ENCODE assay signal across 1 cellular context in the genomic region with DNA sequence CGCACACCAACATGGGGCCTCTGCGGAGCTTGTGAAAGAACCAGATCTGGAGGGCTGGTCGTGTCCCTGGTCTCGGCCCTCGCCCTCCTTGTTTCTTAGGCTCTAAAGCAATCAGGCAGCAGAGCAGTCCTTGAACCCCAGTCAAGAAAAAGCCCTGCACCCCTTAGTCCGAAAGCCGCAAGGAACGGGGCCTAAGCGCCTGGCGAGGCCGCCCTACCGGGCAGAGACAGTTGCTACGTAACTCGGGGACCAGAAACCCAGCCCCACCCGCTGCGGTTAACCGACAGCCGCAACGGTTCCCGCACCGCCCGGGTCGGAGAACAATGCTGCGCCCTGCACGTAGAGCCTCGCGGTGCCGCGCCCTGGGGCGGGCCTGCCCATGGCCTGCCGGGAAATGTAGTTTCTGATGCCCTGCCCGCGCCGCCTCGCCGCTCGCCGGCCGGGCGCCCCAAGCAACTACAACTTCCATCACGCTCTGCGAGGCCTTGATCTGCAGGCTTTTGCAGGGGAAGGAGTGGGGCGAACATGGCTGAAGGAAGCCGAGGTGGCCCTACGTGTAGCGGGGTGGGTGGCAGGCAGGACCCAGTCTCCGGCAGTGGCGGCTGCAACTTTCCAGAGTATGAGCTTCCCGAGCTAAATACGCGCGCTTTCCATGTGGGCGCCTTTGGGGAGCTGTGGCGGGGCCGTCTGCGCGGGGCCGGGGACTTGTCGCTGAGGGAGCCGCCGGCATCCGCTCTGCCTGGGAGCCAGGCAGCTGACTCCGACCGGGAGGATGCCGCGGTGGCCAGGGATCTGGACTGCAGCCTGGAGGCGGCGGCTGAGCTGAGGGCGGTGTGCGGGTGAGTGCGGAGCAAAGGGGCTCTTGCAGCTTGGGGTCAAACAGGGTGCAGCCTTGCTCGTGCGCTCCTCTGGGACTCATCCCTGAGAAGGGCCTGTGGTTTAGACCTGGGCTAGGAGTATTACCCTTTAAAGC.
A peak's percentile ranks its signal among the peaks of the same experiment; 100 is the strongest.
TF ChIP-seq lines count a peak whose summit lies in the region.

Gene SNAPC3 (plus strand): TSS at position 522 of the 973 bp plus-strand sequence. CDS start 4 bp downstream, at position 526.

TF ChIP-seq in HepG2, 621 proteins besides CTCF, POLR2A, EP300 and RAD21 (continued from another document and continues in another):
- peak; percentile 86 for TF ChIP-seq NFKBIZ (CRISPR knock-in tag; IDR thresholded peaks at IDR 0.05)
- TF ChIP-seq NFYC (CRISPR knock-in tag; IDR thresholded peaks at IDR 0.05): peak; percentile 47; the same call in 1 of the 2 replicates
- TF ChIP-seq ZNF703 (CRISPR knock-in tag; IDR thresholded peaks at IDR 0.05; ENCODE audit: borderline replicate concordance): no peak
- peak; percentile 56 for TF ChIP-seq SP5 (CRISPR knock-in tag; IDR thresholded peaks at IDR 0.05; ENCODE audit: borderline replicate concordance, low read depth)
- no peak for TF ChIP-seq RNF219 (CRISPR knock-in tag; IDR thresholded peaks at IDR 0.05)
- no peak for TF ChIP-seq HDAC6 (IDR thresholded peaks at IDR 0.05; ENCODE audit: low read depth, low read length)
- peak; percentile 75 for TF ChIP-seq ZNF563 (CRISPR knock-in tag; IDR thresholded peaks at IDR 0.05)
- TF ChIP-seq HOXA7 (CRISPR knock-in tag; IDR thresholded peaks at IDR 0.05): no peak
- no peak for TF ChIP-seq KDM6A (CRISPR knock-in tag; IDR thresholded peaks at IDR 0.05; ENCODE audit: low read depth)
- peak; percentile 63; the same call in 1 of the 2 replicates for TF ChIP-seq SRY (CRISPR knock-in tag; IDR thresholded peaks at IDR 0.05)
- TF ChIP-seq ZFY (CRISPR knock-in tag; IDR thresholded peaks at IDR 0.05): peak; percentile 93
- TF ChIP-seq KLF6 (CRISPR knock-in tag; IDR thresholded peaks at IDR 0.05): 0 out of 2 replicates have a peak, but pooled peaks have one; percentile 80
- peak; percentile 99 for TF ChIP-seq HNRNPLL (IDR thresholded peaks at IDR 0.05; ENCODE audit: low read depth, low read length, poor library complexity, severe bottlenecking)
- peak; percentile 95 for TF ChIP-seq KDM2A (CRISPR knock-in tag; IDR thresholded peaks at IDR 0.05; ENCODE audit: borderline replicate concordance, low read depth)
- TF ChIP-seq FOXC1 (CRISPR knock-in tag; IDR thresholded peaks at IDR 0.05; ENCODE audit: borderline replicate concordance): peak; percentile 82; the same call in 1 of the 2 replicates
- peak; percentile 20 for TF ChIP-seq ZNF317 (CRISPR knock-in tag; IDR thresholded peaks at IDR 0.05)
- TF ChIP-seq SKI (IDR thresholded peaks at IDR 0.05; ENCODE audit: partially characterized antibody): no peak
- no peak for TF ChIP-seq ZNF260 (CRISPR knock-in tag; IDR thresholded peaks at IDR 0.05; ENCODE audit: borderline replicate concordance, low read depth)
- no peak; the same call in 1 of the 2 replicates for TF ChIP-seq ETS1 (CRISPR knock-in tag; IDR thresholded peaks at IDR 0.05)
- no peak for TF ChIP-seq SNAPC2 (CRISPR knock-in tag; IDR thresholded peaks at IDR 0.05)
- TF ChIP-seq FOSL1 (CRISPR knock-in tag; IDR thresholded peaks at IDR 0.05; ENCODE audit: borderline replicate concordance): no peak
- no peak for TF ChIP-seq THYN1 (CRISPR knock-in tag; IDR thresholded peaks at IDR 0.05; ENCODE audit: borderline replicate concordance, low read depth)
- TF ChIP-seq FOXA1 (IDR thresholded peaks at IDR 0.05): no peak
- TF ChIP-seq FOXA1 (CRISPR knock-in tag; IDR thresholded peaks at IDR 0.05): no peak
- peak; percentile 95 for TF ChIP-seq HOXA3 (CRISPR knock-in tag; IDR thresholded peaks at IDR 0.05)
- TF ChIP-seq NAIF1 (CRISPR knock-in tag; IDR thresholded peaks at IDR 0.05; ENCODE audit: borderline replicate concordance): peak; percentile 95; the same call in 1 of the 2 replicates
- TF ChIP-seq RXRA (CRISPR knock-in tag; IDR thresholded peaks at IDR 0.05): peak; percentile 72; the same call in 1 of the 2 replicates
- TF ChIP-seq PAF1 (CRISPR knock-in tag; IDR thresholded peaks at IDR 0.05): no peak
- TF ChIP-seq, protein P1, sequence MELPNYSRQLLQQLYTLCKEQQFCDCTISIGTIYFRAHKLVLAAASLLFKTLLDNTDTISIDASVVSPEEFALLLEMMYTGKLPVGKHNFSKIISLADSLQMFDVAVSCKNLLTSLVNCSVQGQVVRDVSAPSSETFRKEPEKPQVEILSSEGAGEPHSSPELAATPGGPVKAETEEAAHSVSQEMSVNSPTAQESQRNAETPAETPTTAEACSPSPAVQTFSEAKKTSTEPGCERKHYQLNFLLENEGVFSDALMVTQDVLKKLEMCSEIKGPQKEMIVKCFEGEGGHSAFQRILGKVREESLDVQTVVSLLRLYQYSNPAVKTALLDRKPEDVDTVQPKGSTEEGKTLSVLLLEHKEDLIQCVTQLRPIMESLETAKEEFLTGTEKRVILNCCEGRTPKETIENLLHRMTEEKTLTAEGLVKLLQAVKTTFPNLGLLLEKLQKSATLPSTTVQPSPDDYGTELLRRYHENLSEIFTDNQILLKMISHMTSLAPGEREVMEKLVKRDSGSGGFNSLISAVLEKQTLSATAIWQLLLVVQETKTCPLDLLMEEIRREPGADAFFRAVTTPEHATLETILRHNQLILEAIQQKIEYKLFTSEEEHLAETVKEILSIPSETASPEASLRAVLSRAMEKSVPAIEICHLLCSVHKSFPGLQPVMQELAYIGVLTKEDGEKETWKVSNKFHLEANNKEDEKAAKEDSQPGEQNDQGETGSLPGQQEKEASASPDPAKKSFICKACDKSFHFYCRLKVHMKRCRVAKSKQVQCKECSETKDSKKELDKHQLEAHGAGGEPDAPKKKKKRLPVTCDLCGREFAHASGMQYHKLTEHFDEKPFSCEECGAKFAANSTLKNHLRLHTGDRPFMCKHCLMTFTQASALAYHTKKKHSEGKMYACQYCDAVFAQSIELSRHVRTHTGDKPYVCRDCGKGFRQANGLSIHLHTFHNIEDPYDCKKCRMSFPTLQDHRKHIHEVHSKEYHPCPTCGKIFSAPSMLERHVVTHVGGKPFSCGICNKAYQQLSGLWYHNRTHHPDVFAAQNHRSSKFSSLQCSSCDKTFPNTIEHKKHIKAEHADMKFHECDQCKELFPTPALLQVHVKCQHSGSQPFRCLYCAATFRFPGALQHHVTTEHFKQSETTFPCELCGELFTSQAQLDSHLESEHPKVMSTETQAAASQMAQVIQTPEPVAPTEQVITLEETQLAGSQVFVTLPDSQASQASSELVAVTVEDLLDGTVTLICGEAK (IDR thresholded peaks at IDR 0.05): no peak
- TF ChIP-seq, protein P1 (CRISPR knock-in tag; IDR thresholded peaks at IDR 0.05): peak; percentile 73
- no peak for TF ChIP-seq NONO (IDR thresholded peaks at IDR 0.05)
- peak; percentile 91 for TF ChIP-seq NONO (CRISPR knock-in tag; conservative IDR thresholded peaks at IDR 0.05)
- TF ChIP-seq AHDC1 (CRISPR knock-in tag; IDR thresholded peaks at IDR 0.05; ENCODE audit: borderline replicate concordance): no peak; the same call in 1 of the 2 replicates
- TF ChIP-seq U2AF2 (IDR thresholded peaks at IDR 0.05; ENCODE audit: low read depth, low read length): no peak
- TF ChIP-seq SYNCRIP (IDR thresholded peaks at IDR 0.05; ENCODE audit: insufficient read depth, low read depth, low read length): no peak
- TF ChIP-seq ASH2L (IDR thresholded peaks at IDR 0.05; ENCODE audit: insufficient read length, low read depth, low read length): peak; percentile 81
